In genomic region chr10:46565591-46566332, GRCh38 we compare ENCODE assay signal across 8 cellular contexts. TPM values are rescaled to one million over a fixed set of nuclear protein-coding genes. Genes with fewer than 3 reads are reported as not detected.
DNase-seq lines count a peak whose midpoint lies in the region; ATAC-seq and TF ChIP-seq lines count a peak whose summit lies in the region.
"Not testable (repeated sequence)": the region's sequence is repeated elsewhere in the genome, so short reads cannot be mapped to it uniquely, and the experiment has no call there.

No MANE protein-coding gene starts in this region.

- H3K56ac ChIP-seq in mesendoderm (ENCODE audit: low read length), result not testable (repeated sequence)

- H2AK5ac ChIP-seq in mesendoderm (ENCODE audit: low read length), result not testable (repeated sequence)

- peak; percentile 9 for DNase-seq in DMS 273 treated with DMSO at 0.1 percent for 48 hours (lab: John Stamatoyannopoulos, UW)
- peak; percentile 85 to 88 for DNase-seq in PC-9
- DNase-seq in activated T-cell treated with anti-CD3 and anti-CD28 coated beads for 1 hour (ENCODE audit: low read depth), result peak; percentile 28
- DNase-seq in erythroblast (lab: John Stamatoyannopoulos, UW), result peak; percentile 64 to 76
- DNase-seq in mesendoderm, result peak; percentile 86
- DNase-seq in stimulated activated effector memory CD8-positive, alpha-beta T cell treated with anti-CD3 and anti-CD28 coated beads, Interleukin-12 subunit alpha, Interleukin-12 subunit beta, amount 100 ng/mL, for 72 hours (ENCODE audit: low spot score in 2 of 2), result peak; percentile 10 to 47

- not testable (repeated sequence) for H3K4ac ChIP-seq in mesendoderm (ENCODE audit: low read depth, low read length)

- not testable (repeated sequence) for H3K36me3 ChIP-seq in PC-9 (ENCODE audit: low read depth); mesendoderm (ENCODE audit: control insufficient read depth, insufficient read depth, low read length)

- not testable (repeated sequence) for H3K27ac ChIP-seq in PC-9; mesendoderm (ENCODE audit: low read depth, low read length)

- TF ChIP-seq RAD21 in Ishikawa (IDR thresholded peaks at IDR 0.05; ENCODE audit: low read depth), result peak; percentile 79

- H3K79me2 ChIP-seq in PC-9 (ENCODE audit: low read depth); mesendoderm (ENCODE audit: control insufficient read depth, insufficient read depth, low read length): not testable (repeated sequence)

- not testable (repeated sequence) for H3K27me3 ChIP-seq in PC-9 (ENCODE audit: insufficient read depth, low read depth); mesendoderm (ENCODE audit: insufficient read depth, low read length, poor library complexity)

- POLR2A ChIA-PET in PC-9 (lab: Charles Lee; ENCODE audit: unreplicated experiment), result not testable (repeated sequence)

- TF ChIP-seq POLR2A in erythroblast (IDR thresholded peaks at IDR 0.05; ENCODE audit: low read length), result not testable (repeated sequence)

- CTCF ChIA-PET in PC-9 (lab: Charles Lee), result interaction anchor here (0.5 kb wide), 1 partner anchor 336 kb away, joined by 3 read pairs; no protein-coding TSS in a partner anchor

- not testable (repeated sequence) for H3K23ac ChIP-seq in mesendoderm (ENCODE audit: low read length)

- H3K27ac Mint-ChIP-seq in stimulated activated effector memory CD8-positive, alpha-beta T cell treated with anti-CD3 and anti-CD28 coated beads, Interleukin-12 subunit alpha, Interleukin-12 subunit beta, amount 100 ng/mL, for 72 hours, result not testable (repeated sequence)

- H2BK120ac ChIP-seq in mesendoderm (ENCODE audit: low read depth, low read length), result not testable (repeated sequence)

- not testable (repeated sequence) for H4K5ac ChIP-seq in mesendoderm (ENCODE audit: low read length)

- not testable (repeated sequence) for H2BK5ac ChIP-seq in mesendoderm (ENCODE audit: low read length)

- not testable (repeated sequence) for H3K4me1 ChIP-seq in PC-9 (replicated peaks; ENCODE audit: insufficient read depth); mesendoderm (ENCODE audit: control insufficient read depth, low read depth, low read length)

- H3K9ac ChIP-seq in mesendoderm (ENCODE audit: low read length), result not testable (repeated sequence)

- not testable (repeated sequence) for H3K4me1 Mint-ChIP-seq in stimulated activated effector memory CD8-positive, alpha-beta T cell treated with anti-CD3 and anti-CD28 coated beads, Interleukin-12 subunit alpha, Interleukin-12 subunit beta, amount 100 ng/mL, for 72 hours

- WGBS in mesendoderm (ENCODE audit: extremely low coverage, insufficient coverage, low lambda C conversion rate), result no CpG with 5 or more reads among the region's 6 CpGs

- not testable (repeated sequence) for H2AFZ ChIP-seq in PC-9

- H3F3A ChIP-seq in PC-9 (ENCODE audit: insufficient read depth, low read depth), result not testable (repeated sequence)

- TF ChIP-seq EP300 in Ishikawa (IDR thresholded peaks at IDR 0.05; ENCODE audit: borderline replicate concordance), result not testable (repeated sequence)

- H3K79me1 ChIP-seq in mesendoderm (ENCODE audit: low read length), result not testable (repeated sequence)

- ATAC-seq in GM21528 (IDR thresholded peaks at IDR 0.05; ENCODE audit: low FRiP score, unreplicated experiment), result peak; percentile 66
- peak; percentile 72 for ATAC-seq in stimulated activated effector memory CD8-positive, alpha-beta T cell treated with anti-CD3 and anti-CD28 coated beads, Interleukin-12 subunit alpha, Interleukin-12 subunit beta, amount 100 ng/mL, for 72 hours

- not testable (repeated sequence) for H3K9me3 ChIP-seq in PC-9 (ENCODE audit: insufficient read depth, low read depth)

- intact Hi-C loops in PC-9 (cut with micrococcal nuclease; ENCODE audit: unreplicated experiment), result loop anchor here (5.0 kb wide), 1 partner anchor 338 kb away; no protein-coding TSS in a partner anchor

- not testable (repeated sequence) for H3K9me3 Mint-ChIP-seq in stimulated activated effector memory CD8-positive, alpha-beta T cell treated with anti-CD3 and anti-CD28 coated beads, Interleukin-12 subunit alpha, Interleukin-12 subunit beta, amount 100 ng/mL, for 72 hours

- not testable (repeated sequence) for H3K36me3 Mint-ChIP-seq in stimulated activated effector memory CD8-positive, alpha-beta T cell treated with anti-CD3 and anti-CD28 coated beads, Interleukin-12 subunit alpha, Interleukin-12 subunit beta, amount 100 ng/mL, for 72 hours

- peak; percentile 82 for TF ChIP-seq CTCF in PC-9 (conservative IDR thresholded peaks at IDR 0.05)

- H3K4me3 Mint-ChIP-seq in stimulated activated effector memory CD8-positive, alpha-beta T cell treated with anti-CD3 and anti-CD28 coated beads, Interleukin-12 subunit alpha, Interleukin-12 subunit beta, amount 100 ng/mL, for 72 hours, result not testable (repeated sequence)

- H4K8ac ChIP-seq in mesendoderm (ENCODE audit: low read depth, low read length), result not testable (repeated sequence)

- not testable (repeated sequence) for H2BK15ac ChIP-seq in mesendoderm (replicated peaks; ENCODE audit: low read depth)

- H3K4me2 ChIP-seq in PC-9; mesendoderm (ENCODE audit: low read length): not testable (repeated sequence)

- not testable (repeated sequence) for H4K20me1 ChIP-seq in PC-9 (ENCODE audit: insufficient read depth)

- not testable (repeated sequence) for H3K18ac ChIP-seq in mesendoderm (ENCODE audit: low read length)

- not testable (repeated sequence) for H3K9me2 ChIP-seq in PC-9 (ENCODE audit: insufficient read depth)

- BruUV-seq in PC-9 (replicated peaks; lab: Mats Ljungman, UMichigan), result not testable (repeated sequence)

- not testable (repeated sequence) for H3K4me3 ChIP-seq in PC-9; mesendoderm (ENCODE audit: low read length)

RNA-seq across cellular contexts. Expression of gene GPRIN2, which starts 9.3 kb away (rescaled TPM):
- 33.1 and 53.6 TPM in 2 replicates for total RNA-seq in PC-9 (2021)
- polyA plus RNA-seq in mesendoderm (2013, experiment 1 of 2), result 3.0 TPM
- polyA plus RNA-seq in mesendoderm (2013, experiment 2 of 2), result 3.0 TPM

RNA-seq across cellular contexts. Expression of gene SYT15, which starts 13.2 kb away (rescaled TPM):
- total RNA-seq in PC-9 (2021), result 1.9 and 3.3 TPM in 2 replicates
- polyA plus RNA-seq in mesendoderm (2013, experiment 1 of 2), result 0.48 TPM
- polyA plus RNA-seq in mesendoderm (2013, experiment 2 of 2), result 0.88 TPM

Comparison
In these comparisons a context has a peak if more than half of its experiments do, and no peak if none do; other contexts are left out.
1. DNase-seq: peak in every context shown above with its lines; median percentile 86 in PC-9; 86 in mesendoderm; 70 in erythroblast; 28 in stimulated activated effector memory CD8-positive, alpha-beta T cell treated with anti-CD3 and anti-CD28 coated beads, Interleukin-12 subunit alpha, Interleukin-12 subunit beta, amount 100 ng/mL, for 72 hours; 28 in activated T-cell treated with anti-CD3 and anti-CD28 coated beads for 1 hour; 9 in DMS 273 treated with DMSO at 0.1 percent for 48 hours.